11 cellular contexts compared by ENCODE assay signal in genomic region chr7:157299317-157299612, GRCh38. TPM values are rescaled to one million over a fixed set of nuclear protein-coding genes. Genes with fewer than 3 reads are reported as not detected.
A peak's percentile ranks its signal among the peaks of the same experiment; 100 is the strongest.
DNase-seq lines count a peak whose midpoint lies in the region; ATAC-seq, FAIRE-seq and TF ChIP-seq lines count a peak whose summit lies in the region.
"Had no signal": no experiment of that assay in that cellular context is flagged by ENCODE, and none has a peak within 500 bp of the region (broad histone marks: within the 10 kb centered on the region; RNA-seq: fewer than 3 reads in every experiment).

No MANE protein-coding gene starts in this region.

- H3K4me1 Mint-ChIP-seq in activated T-helper 2 cell treated with anti-CD3 and anti-CD28 coated beads, Interferon-gamma antibody, Interleukin-2, Interleukin-4, amounts not matched to agents 10 μg/mL and 5 μg/mL and 100 μg/mL, durations not matched to agents 14 hours and 24 hours and 36 hours (ENCODE audit: low read depth) = peaks cover 32% of the 10 kb centered on the region
- H3K4me1 Mint-ChIP-seq in natural killer cell = peaks cover 52 to 59% of the 10 kb centered on the region in 2 donors

- H3K9me3 Mint-ChIP-seq in activated T-helper 2 cell treated with anti-CD3 and anti-CD28 coated beads, Interferon-gamma antibody, Interleukin-2, Interleukin-4, amounts not matched to agents 10 μg/mL and 5 μg/mL and 100 μg/mL, durations not matched to agents 14 hours and 24 hours and 36 hours = no peaks in the 10 kb centered on the region
- H3K9me3 Mint-ChIP-seq in natural killer cell = no peaks in the 10 kb centered on the region

- H3K27ac Mint-ChIP-seq in activated T-helper 2 cell treated with anti-CD3 and anti-CD28 coated beads, Interferon-gamma antibody, Interleukin-2, Interleukin-4, amounts not matched to agents 10 μg/mL and 5 μg/mL and 100 μg/mL, durations not matched to agents 14 hours and 24 hours and 36 hours = peak overlapping the region; percentile 38
- H3K27ac Mint-ChIP-seq in natural killer cell = peak overlapping the region; percentile 90 to 95

- H3K27me3 ChIP-seq in BLaER1 treated with 17β-estradiol and CSF1 and Interleukin-3, amounts not matched to agents 10 nM and 100 nM = no peaks in the 10 kb centered on the region
- H3K27me3 ChIP-seq: SJSA1, testis had no signal

- intact Hi-C loops in activated T-helper 2 cell treated with anti-CD3 and anti-CD28 coated beads, Interferon-gamma antibody, Interleukin-2, Interleukin-4, amounts not matched to agents 10 μg/mL and 5 μg/mL and 100 μg/mL, durations not matched to agents 14 hours and 24 hours and 36 hours (cut with micrococcal nuclease) = no loop called here
- intact Hi-C loops in natural killer cell (cut with micrococcal nuclease) = no loop called here

- no peak for TF ChIP-seq POLR2A in GM12892 (IDR thresholded peaks at IDR 0.05; ENCODE audit: low read depth, low read length)

- FAIRE-seq in GM12892 (lab: Jason Lieb, UNC) = peak; percentile 77

- DNase-seq in GM12892 (ENCODE audit: insufficient read length) (no peak), natural killer cell (no peak), retina (no peak), NCI-H2107 treated with DMSO at 0.1 percent for 48 hours (lab: John Stamatoyannopoulos, UW; ENCODE audit: unreplicated experiment) (no peak)
- no peak for DNase-seq in activated T-helper 2 cell treated with anti-CD3 and anti-CD28 coated beads, Interferon-gamma antibody, Interleukin-2, Interleukin-4, amounts not matched to agents 10 μg/mL and 5 μg/mL and 100 μg/mL, durations not matched to agents 14 hours and 24 hours and 36 hours (ENCODE audit: low spot score)
- DNase-seq: glutamatergic neuron, posterior cingulate gyrus, testis had no signal

- peaks cover 62 to 87% (median 72%) of the 10 kb centered on the region in 10 experiments for H3K4me1 ChIP-seq in BLaER1 treated with 17β-estradiol and CSF1 and Interleukin-3, amounts not matched to agents 10 nM and 100 nM
- H3K4me1 ChIP-seq: testis had no signal

- no peaks in the 10 kb centered on the region; a peak in 1 of 22 replicates for H3K9me3 ChIP-seq in BLaER1 treated with 17β-estradiol and CSF1 and Interleukin-3, amounts not matched to agents 10 nM and 100 nM (replicated peaks in 1 of 11)
- H3K9me3 ChIP-seq: SJSA1, testis had no signal

- TF ChIP-seq CTCF in natural killer cell (IDR thresholded peaks at IDR 0.05) = no peak

- ATAC-seq in natural killer cell (no peak), GM21423 (IDR thresholded peaks at IDR 0.05; ENCODE audit: unreplicated experiment) (no peak)

- no peaks in the 10 kb centered on the region for H3K36me3 Mint-ChIP-seq in activated T-helper 2 cell treated with anti-CD3 and anti-CD28 coated beads, Interferon-gamma antibody, Interleukin-2, Interleukin-4, amounts not matched to agents 10 μg/mL and 5 μg/mL and 100 μg/mL, durations not matched to agents 14 hours and 24 hours and 36 hours (ENCODE audit: low read depth)
- H3K36me3 Mint-ChIP-seq in natural killer cell = no peaks in the 10 kb centered on the region

- no peak overlapping the region for H3K4me3 Mint-ChIP-seq in activated T-helper 2 cell treated with anti-CD3 and anti-CD28 coated beads, Interferon-gamma antibody, Interleukin-2, Interleukin-4, amounts not matched to agents 10 μg/mL and 5 μg/mL and 100 μg/mL, durations not matched to agents 14 hours and 24 hours and 36 hours (ENCODE audit: low read depth)
- peak overlapping the region; percentile 2 for H3K4me3 Mint-ChIP-seq in natural killer cell

- no peaks in the 10 kb centered on the region for H3K27me3 Mint-ChIP-seq in activated T-helper 2 cell treated with anti-CD3 and anti-CD28 coated beads, Interferon-gamma antibody, Interleukin-2, Interleukin-4, amounts not matched to agents 10 μg/mL and 5 μg/mL and 100 μg/mL, durations not matched to agents 14 hours and 24 hours and 36 hours (ENCODE audit: low read depth)
- H3K27me3 Mint-ChIP-seq in natural killer cell (ENCODE audit: low read depth in 2 of 2) = no peaks in the 10 kb centered on the region

- peak overlapping the region in 7 of 11 experiments; percentile 86 to 97 (median 94); a peak in 9 of 22 replicates for H3K9ac ChIP-seq in BLaER1 treated with 17β-estradiol and CSF1 and Interleukin-3, amounts not matched to agents 10 nM and 100 nM

- no peak overlapping the region for H3K4me3 ChIP-seq in BLaER1 treated with 17β-estradiol and CSF1 and Interleukin-3, amounts not matched to agents 10 nM and 100 nM
- H3K4me3 ChIP-seq: SJSA1 had no signal

- no peaks in the 10 kb centered on the region for H4K20me1 ChIP-seq in BLaER1 treated with 17β-estradiol and CSF1 and Interleukin-3, amounts not matched to agents 10 nM and 100 nM

- no peaks in the 10 kb centered on the region for H3K36me3 ChIP-seq in BLaER1 treated with 17β-estradiol and CSF1 and Interleukin-3, amounts not matched to agents 10 nM and 100 nM
- H3K36me3 ChIP-seq: SJSA1 had no signal

- peak overlapping the region; percentile 38 to 100 (median 99); a peak in 21 of 22 replicates for H3K27ac ChIP-seq in BLaER1 treated with 17β-estradiol and CSF1 and Interleukin-3, amounts not matched to agents 10 nM and 100 nM
- H3K27ac ChIP-seq: SJSA1, testis had no signal

- H3K4me2 ChIP-seq in BLaER1 treated with 17β-estradiol and CSF1 and Interleukin-3, amounts not matched to agents 10 nM and 100 nM = peak overlapping the region; percentile 74 to 99 (median 96)

RNA-seq across cellular contexts. Expression of gene DNAJB6, which starts 37.5 kb away (rescaled TPM):
- polyA plus RNA-seq in GM12892 (2012; ENCODE audit: missing spikeins) = 57.1 TPM
- 122 and 125 TPM in 2 replicates for total RNA-seq in activated T-helper 2 cell treated with anti-CD3 and anti-CD28 coated beads, Interferon-gamma antibody, Interleukin-2, Interleukin-4, amounts not matched to agents 10 μg/mL and 5 μg/mL and 100 μg/mL, durations not matched to agents 14 hours and 24 hours and 36 hours
- 100 to 1,000 TPM; 309 to 343 (median 340) TPM for total RNA-seq in natural killer cell
